ENCODE assay signal across 9 cellular contexts in genomic region chr1:43648448-43648847, GRCh38. TPM values are rescaled to one million over a fixed set of nuclear protein-coding genes. Genes with fewer than 3 reads are reported as not detected.
A peak's percentile ranks its signal among the peaks of the same experiment; 100 is the strongest.
DNase-seq lines count a peak whose midpoint lies in the region; ATAC-seq, FAIRE-seq and TF ChIP-seq lines count a peak whose summit lies in the region.
"Had no signal": no experiment of that assay in that cellular context is flagged by ENCODE, and none has a peak within 500 bp of the region (broad histone marks: within the 10 kb centered on the region; RNA-seq: fewer than 3 reads in every experiment).

No MANE protein-coding gene starts in this region.

- peaks cover 4% of the 10 kb centered on the region for H3K9me1 ChIP-seq in keratinocyte (ENCODE audit: control insufficient read depth, extremely low read depth, insufficient read depth, low read length)

- peak overlapping the region; percentile 94 for H3K4me2 ChIP-seq in keratinocyte (ENCODE audit: control insufficient read depth, extremely low read depth, insufficient read depth, low read depth, low read length)

- DNase-seq in activated CD8-positive, alpha-beta T cell treated with anti-CD3 and anti-CD28 coated beads for 36 hours = no peak
- DNase-seq in keratinocyte (ENCODE audit: low read depth, low spot score) = no peak
- no peak for DNase-seq in omental fat pad (ENCODE audit: low spot score)
- no peak for DNase-seq in effector CD4-positive, alpha-beta T cell

- 0 out of 2 replicates have a peak, but pooled peaks cover 3% of the 10 kb centered on the region for H3K27me3 ChIP-seq in ACC112 (ENCODE audit: insufficient read depth, low read length)
- H3K27me3 ChIP-seq in keratinocyte (ENCODE audit: control insufficient read depth, extremely low read depth, insufficient read depth, low read length) = no peaks in the 10 kb centered on the region
- H3K27me3 ChIP-seq: pancreas had no signal

- peaks cover 4% of the 10 kb centered on the region for H4K20me1 ChIP-seq in keratinocyte (ENCODE audit: control insufficient read depth, extremely low read depth, insufficient read depth, low read length)

- POLR2A ChIA-PET in HEK293 (lab: Yijun Ruan, JAX) = no interaction called here
- POLR2A ChIA-PET in activated CD8-positive, alpha-beta T cell treated with anti-CD3 and anti-CD28 coated beads for 36 hours (lab: Charles Lee) = no interaction called here

- peaks cover 27% of the 10 kb centered on the region for H3K79me2 ChIP-seq in ACC112 (ENCODE audit: control insufficient read depth, insufficient read depth, low read length, unreplicated experiment)
- peaks cover 30% of the 10 kb centered on the region for H3K79me2 ChIP-seq in keratinocyte (ENCODE audit: control insufficient read depth, insufficient read depth, low read length)

- H3K9me3 ChIP-seq in HEK293 (ENCODE audit: control insufficient read depth, insufficient read depth, low read depth, low read length) (no peaks in the 10 kb centered on the region), keratinocyte (ENCODE audit: control insufficient read depth, low read depth, low read length) (no peaks in the 10 kb centered on the region)
- H3K9me3 ChIP-seq: pancreas had no signal

- ATAC-seq in activated CD8-positive, alpha-beta T cell treated with anti-CD3 and anti-CD28 coated beads for 36 hours = no peak
- ATAC-seq in HG03469 (IDR thresholded peaks at IDR 0.05; ENCODE audit: unreplicated experiment) = no peak
- ATAC-seq in omental fat pad (ENCODE audit: low FRiP score) = no peak
- ATAC-seq in HG03196 (IDR thresholded peaks at IDR 0.05; ENCODE audit: unreplicated experiment) = no peak
- ATAC-seq: pancreas had no signal

- H3K4me3 ChIP-seq in ACC112 (ENCODE audit: low read depth, low read length) = no peak overlapping the region
- H3K4me3 ChIP-seq in HEK293 (ENCODE audit: low read depth, low read length) = no peak overlapping the region
- H3K4me3 ChIP-seq in keratinocyte (ENCODE audit: control insufficient read depth in 2 of 3, extremely low read depth in 1 of 3, insufficient read depth in 2 of 3, low read depth in 1 of 3, low read length in 3 of 3) = no peak overlapping the region

- H3K27me3 Mint-ChIP-seq in activated CD8-positive, alpha-beta T cell treated with anti-CD3 and anti-CD28 coated beads for 36 hours = peaks cover 1% of the 10 kb centered on the region

- peak overlapping the region; percentile 95 for H3K9ac ChIP-seq in keratinocyte (ENCODE audit: control insufficient read depth, extremely low read depth, insufficient read depth, low read length)

- H3K4me1 Mint-ChIP-seq in activated CD8-positive, alpha-beta T cell treated with anti-CD3 and anti-CD28 coated beads for 36 hours (ENCODE audit: low read depth) = peaks cover 19% of the 10 kb centered on the region

- H3K9me3 Mint-ChIP-seq in activated CD8-positive, alpha-beta T cell treated with anti-CD3 and anti-CD28 coated beads for 36 hours = no peaks in the 10 kb centered on the region

- CTCF ChIA-PET in HEK293 (lab: Yijun Ruan, JAX) = interaction anchor here (0.9 kb wide), 1 partner anchor 115 kb away, joined by 3 read pairs; no protein-coding TSS in a partner anchor
- CTCF ChIA-PET in activated CD8-positive, alpha-beta T cell treated with anti-CD3 and anti-CD28 coated beads for 36 hours (lab: Charles Lee) = no interaction called here

- H3K4me1 ChIP-seq in ACC112 (ENCODE audit: control insufficient read depth, insufficient read depth, low read length, unreplicated experiment) (peaks cover 15% of the 10 kb centered on the region), HEK293 (ENCODE audit: control insufficient read depth, insufficient read depth, low read length) (no peaks in the 10 kb centered on the region), keratinocyte (ENCODE audit: control insufficient read depth, extremely low read depth, insufficient read depth, low read length) (peaks cover 35% of the 10 kb centered on the region)

- peak overlapping the region; percentile 100 for H3K4me3 Mint-ChIP-seq in activated CD8-positive, alpha-beta T cell treated with anti-CD3 and anti-CD28 coated beads for 36 hours

- no peak overlapping the region for H3K27ac ChIP-seq in ACC112 (ENCODE audit: low read depth, low read length)
- H3K27ac ChIP-seq in HEK293 (ENCODE audit: extremely low read depth, low read depth, low read length) = no peak overlapping the region
- H3K27ac ChIP-seq in keratinocyte (ENCODE audit: control insufficient read depth, insufficient read depth, low read length) = peak overlapping the region; percentile 98
- H3K27ac ChIP-seq: pancreas had no signal

- peaks cover 4% of the 10 kb centered on the region; the same call in 1 of the 2 replicates for H3K36me3 ChIP-seq in ACC112 (ENCODE audit: insufficient read depth, low read length)
- H3K36me3 ChIP-seq in HEK293 (ENCODE audit: control insufficient read depth in 2 of 2, insufficient read depth in 1 of 2, low read length in 2 of 2) = peaks cover 0 to 5% of the 10 kb centered on the region in 2 experiments; a peak in 2 of 3 replicates
- H3K36me3 ChIP-seq in keratinocyte (ENCODE audit: control insufficient read depth in 2 of 2, extremely low read depth in 1 of 2, insufficient read depth in 2 of 2, low read length in 2 of 2) = peaks cover under 1 to 6% of the 10 kb centered on the region in 2 experiments

- H3K27ac Mint-ChIP-seq in activated CD8-positive, alpha-beta T cell treated with anti-CD3 and anti-CD28 coated beads for 36 hours = no peak overlapping the region

- TF ChIP-seq CTCF in HEK293 (tag by site-specific recombination; IDR thresholded peaks at IDR 0.05) (no peak), keratinocyte (optimal IDR thresholded peaks at IDR 0.05 in 1 of 3, IDR thresholded peaks at IDR 0.05 in 1 of 3, conservative IDR thresholded peaks at IDR 0.05 in 1 of 3; ENCODE audit: extremely low read depth in 1 of 3, insufficient read depth in 2 of 3, low read length in 3 of 3) (no peak), omental fat pad (IDR thresholded peaks at IDR 0.05) (no peak)
- TF ChIP-seq CTCF in activated CD8-positive, alpha-beta T cell treated with anti-CD3 and anti-CD28 coated beads for 36 hours (IDR thresholded peaks at IDR 0.05) = no peak

- no peak for FAIRE-seq in keratinocyte (lab: Jason Lieb, UNC)
- FAIRE-seq: pancreas had no signal

- dilution Hi-C loops in keratinocyte (cut with MboI; ENCODE audit: extremely low pct_ligation_motif_present, low sequenced_read_pairs) = no loop called here

- H2AFZ ChIP-seq in ACC112 (ENCODE audit: low read length, unreplicated experiment) (peak overlapping the region; percentile 28), keratinocyte (ENCODE audit: control insufficient read depth, low read length) (peak overlapping the region; percentile 55)

- H3K36me3 Mint-ChIP-seq in activated CD8-positive, alpha-beta T cell treated with anti-CD3 and anti-CD28 coated beads for 36 hours (ENCODE audit: low read depth) = peaks cover 8% of the 10 kb centered on the region

- intact Hi-C loops in activated CD8-positive, alpha-beta T cell treated with anti-CD3 and anti-CD28 coated beads for 36 hours (cut with micrococcal nuclease) = no loop called here

TF ChIP-seq in HEK293, 187 proteins besides CTCF, POLR2A, EP300 and RAD21:
- no peak for TF ChIP-seq ZNF768 (tag by site-specific recombination; IDR thresholded peaks at IDR 0.05)
- peak; percentile 94 for TF ChIP-seq PRDM4 (tag by site-specific recombination; IDR thresholded peaks at IDR 0.05)

RNA-seq across cellular contexts. Expression of gene KDM4A, which starts 1.5 kb away (rescaled TPM):
- 10 to 100 TPM; 31.0 to 34.0 TPM for total RNA-seq in activated CD8-positive, alpha-beta T cell treated with anti-CD3 and anti-CD28 coated beads for 36 hours
- 31.0 to 39.5 TPM (median 31.6 TPM) in 3 replicates for polyA plus RNA-seq in keratinocyte
- polyA plus RNA-seq in keratinocyte (2011; ENCODE audit: low read depth) = 18.0 TPM
- polyA plus RNA-seq in keratinocyte (2011; cell fraction: cytosol; rRNA removed) = 29.4 and 38.4 TPM in 2 replicates
- 78.8 and 82.6 TPM in 2 replicates for polyA plus RNA-seq in keratinocyte (2011; cell fraction: nucleus; rRNA removed)
- 21.4 and 32.0 TPM in 2 replicates for polyA plus RNA-seq in keratinocyte (2012; ENCODE audit: low replicate concordance)
- 42.6 to 56.7 TPM (median 45.3 TPM) in 3 replicates for polyA minus RNA-seq in keratinocyte
- polyA minus RNA-seq in keratinocyte (2011; cell fraction: cytosol; rRNA and poly(A)+ RNA removed) = 19.2 TPM
- polyA minus RNA-seq in keratinocyte (2011; cell fraction: nucleus; rRNA and poly(A)+ RNA removed) = 43.9 and 91.1 TPM in 2 replicates
- 10 to 100 TPM; 19.7 to 26.0 (median 24.2) TPM for total RNA-seq in omental fat pad

RNA-seq across cellular contexts. Expression of gene ST3GAL3, which starts 58.9 kb away (rescaled TPM):
- total RNA-seq in activated CD8-positive, alpha-beta T cell treated with anti-CD3 and anti-CD28 coated beads for 36 hours = 10 to 100 TPM; 14.5 to 20.0 TPM
- 8.5 to 14.6 TPM (median 10.0 TPM) in 3 replicates for polyA plus RNA-seq in keratinocyte
- polyA plus RNA-seq in keratinocyte (2011; ENCODE audit: low read depth) = 6.2 TPM
- 7.3 and 10.1 TPM in 2 replicates for polyA plus RNA-seq in keratinocyte (2011; cell fraction: cytosol; rRNA removed)
- polyA plus RNA-seq in keratinocyte (2011; cell fraction: nucleus; rRNA removed) = 26.2 and 31.8 TPM in 2 replicates
- 8.0 and 14.6 TPM in 2 replicates for polyA plus RNA-seq in keratinocyte (2012; ENCODE audit: low replicate concordance)
- 13.2 to 44.4 TPM (median 20.8 TPM) in 3 replicates for polyA minus RNA-seq in keratinocyte
- 15.7 TPM for polyA minus RNA-seq in keratinocyte (2011; cell fraction: cytosol; rRNA and poly(A)+ RNA removed)
- polyA minus RNA-seq in keratinocyte (2011; cell fraction: nucleus; rRNA and poly(A)+ RNA removed) = 13.5 and 20.6 TPM in 2 replicates
- total RNA-seq in omental fat pad = 10 to 100 TPM; 13.4 to 23.9 (median 20.1) TPM
